In genomic region chr20:24495266-24495665, GRCh38 we compare ENCODE assay signal across 24 cellular contexts. TPM values are rescaled to one million over a fixed set of nuclear protein-coding genes. Genes with fewer than 3 reads are reported as not detected.
"Had no signal": no experiment of that assay in that cellular context is flagged by ENCODE, and none has a peak within 500 bp of the region (broad histone marks: within the 10 kb centered on the region; RNA-seq: fewer than 3 reads in every experiment).

No MANE protein-coding gene starts in this region.

- H3K4me1 Mint-ChIP-seq: stimulated activated naive B cell treated with anti-CD40 and anti-IgM and Interleukin-4, amounts not matched to agents 10 μg/mL and 1 μg/mL and 100 μg/mL, for 72 hours had no signal

- H3K4me3 Mint-ChIP-seq: effector memory CD8-positive, alpha-beta T cell; naive thymus-derived CD8-positive, alpha-beta T cell; nephron progenitor cell; stimulated activated naive B cell treated with anti-CD40 and anti-IgM and Interleukin-4, amounts not matched to agents 10 μg/mL and 1 μg/mL and 100 μg/mL, for 72 hours; stimulated activated naive CD8-positive, alpha-beta T cell treated with anti-CD3 and anti-CD28 coated beads, Interleukin-15, Interleukin-2, amounts not matched to agents 100 ng/mL and 50 ng/mL, for 24 hours had no signal

- H3K27ac Mint-ChIP-seq: effector memory CD8-positive, alpha-beta T cell; naive thymus-derived CD8-positive, alpha-beta T cell; nephron progenitor cell; stimulated activated naive B cell treated with anti-CD40 and anti-IgM and Interleukin-4, amounts not matched to agents 10 μg/mL and 1 μg/mL and 100 μg/mL, for 72 hours; stimulated activated naive CD8-positive, alpha-beta T cell treated with anti-CD3 and anti-CD28 coated beads, Interleukin-15, Interleukin-2, amounts not matched to agents 100 ng/mL and 50 ng/mL, for 24 hours had no signal

- H3K36me3 Mint-ChIP-seq: naive thymus-derived CD8-positive, alpha-beta T cell; stimulated activated naive B cell treated with anti-CD40 and anti-IgM and Interleukin-4, amounts not matched to agents 10 μg/mL and 1 μg/mL and 100 μg/mL, for 72 hours had no signal

- H3K9me3 ChIP-seq: esophagus squamous epithelium, left lung, ovary, psoas muscle, transverse colon, upper lobe of right lung, vagina had no signal

- H3K27ac ChIP-seq: esophagus squamous epithelium, left lung, ovary, psoas muscle, skin epidermis, transverse colon, upper lobe of right lung, vagina had no signal

- H3K4me1 ChIP-seq: esophagus squamous epithelium, left lung, psoas muscle, transverse colon, upper lobe of right lung, vagina had no signal

- H3K27me3 Mint-ChIP-seq: naive thymus-derived CD8-positive, alpha-beta T cell; stimulated activated naive B cell treated with anti-CD40 and anti-IgM and Interleukin-4, amounts not matched to agents 10 μg/mL and 1 μg/mL and 100 μg/mL, for 72 hours; stimulated activated naive CD8-positive, alpha-beta T cell treated with anti-CD3 and anti-CD28 coated beads, Interleukin-15, Interleukin-2, amounts not matched to agents 100 ng/mL and 50 ng/mL, for 24 hours had no signal

- DNase-seq: cortex of kidney; effector memory CD8-positive, alpha-beta T cell; erythroblast; esophagus squamous epithelium; kidney; left lung; mesendoderm; naive thymus-derived CD8-positive, alpha-beta T cell; nephron progenitor cell; nucleus accumbens; ovary; psoas muscle; right cardiac atrium; stimulated activated CD4-positive, alpha-beta T cell treated with anti-CD3 and anti-CD28 coated beads, Interleukin-15, amount 100 ng/mL, for 24 hours; stimulated activated CD4-positive, alpha-beta T cell treated with anti-CD3 and anti-CD28 coated beads, Interleukin-2, amount 100 ng/mL, for 48 hours; stimulated activated naive B cell treated with anti-CD40 and anti-IgM and Interleukin-4, amounts not matched to agents 10 μg/mL and 1 μg/mL and 100 μg/mL, for 72 hours; transverse colon; upper lobe of right lung had no signal

- H3K9me3 Mint-ChIP-seq: effector memory CD8-positive, alpha-beta T cell; naive thymus-derived CD8-positive, alpha-beta T cell; nephron progenitor cell; stimulated activated naive B cell treated with anti-CD40 and anti-IgM and Interleukin-4, amounts not matched to agents 10 μg/mL and 1 μg/mL and 100 μg/mL, for 72 hours; stimulated activated naive CD8-positive, alpha-beta T cell treated with anti-CD3 and anti-CD28 coated beads, Interleukin-15, Interleukin-2, amounts not matched to agents 100 ng/mL and 50 ng/mL, for 24 hours had no signal

- H3K36me3 ChIP-seq: esophagus squamous epithelium, left lung, ovary, transverse colon, upper lobe of right lung, vagina had no signal

- H3K27me3 ChIP-seq: esophagus squamous epithelium, left lung, ovary, transverse colon, upper lobe of right lung, vagina had no signal

- H3K4me3 ChIP-seq: esophagus squamous epithelium, left lung, ovary, psoas muscle, skin epidermis, transverse colon, upper lobe of right lung, vagina had no signal

RNA-seq across cellular contexts. Expression of gene SYNDIG1, which starts 25.8 kb away (rescaled TPM):
- total RNA-seq: dermis microvascular lymphatic vessel endothelial cell; esophagus squamous epithelium; lung microvascular endothelial cell; myocyte; naive thymus-derived CD8-positive, alpha-beta T cell; psoas muscle; upper lobe of right lung had no signal
